In the genomic region with DNA sequence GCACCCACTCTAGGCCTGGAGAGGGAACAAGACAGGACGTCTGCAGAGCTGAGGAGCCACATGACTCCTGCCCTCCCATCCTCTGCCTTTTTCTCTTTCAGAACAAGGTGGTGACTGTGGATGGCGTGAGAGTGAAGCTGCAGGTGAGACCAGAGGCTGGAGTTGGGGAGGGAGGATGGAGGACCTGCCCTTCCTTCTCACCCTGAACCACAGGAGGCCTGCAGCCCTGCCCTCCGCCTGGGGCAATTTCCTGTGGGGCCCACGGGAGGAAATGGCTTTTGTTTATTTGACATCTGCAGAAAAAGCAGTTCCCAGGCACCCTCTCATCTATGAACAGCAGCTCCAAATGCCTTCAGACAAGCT, we compare ENCODE assay signal across 8 cellular contexts. TPM values are rescaled to one million over a fixed set of nuclear protein-coding genes. Genes with fewer than 3 reads are reported as not detected.
A peak's percentile ranks its signal among the peaks of the same experiment; 100 is the strongest.
DNase-seq lines count a peak whose midpoint lies in the region; ATAC-seq and TF ChIP-seq lines count a peak whose summit lies in the region.

No MANE protein-coding gene starts in this region.

- no peaks in the 10 kb centered on the region for H3K36me3 ChIP-seq in RWPE2 (ENCODE audit: low read depth)

- H3K27ac ChIP-seq in RWPE2 (ENCODE audit: poor library complexity, severe bottlenecking): no peak overlapping the region

- intact Hi-C loops in posterior vena cava (cut with DNase I): loop anchor here in 1 of 2 donors (5.0 kb wide), 1 partner anchor 120 kb away; no protein-coding TSS in a partner anchor

- no peaks in the 10 kb centered on the region for H3K4me1 ChIP-seq in RWPE2 (ENCODE audit: insufficient read depth, poor library complexity, severe bottlenecking)

- DNase-seq in DMS153 (lab: John Stamatoyannopoulos, UW) (peak; percentile 30), RWPE2 (ENCODE audit: low spot score) (peak; percentile 53), germinal center (ENCODE audit: low spot score) (peak; percentile 54), 8988T (no peak), epidermal melanocyte (ENCODE audit: insufficient read length, low spot score) (no peak), posterior vena cava (ENCODE audit: low spot score) (no peak)

- ATAC-seq in GM21529 (IDR thresholded peaks at IDR 0.05; ENCODE audit: unreplicated experiment) (peak; percentile 46), RWPE2 (ENCODE audit: low read depth) (no peak; the same call in 2 of the 3 replicates), HG02970 (IDR thresholded peaks at IDR 0.05; ENCODE audit: low FRiP score, unreplicated experiment) (no peak)

- no peak overlapping the region for H3K4me3 ChIP-seq in RWPE2 (ENCODE audit: severe bottlenecking)

- no peaks in the 10 kb centered on the region for H3K9me3 ChIP-seq in RWPE2 (ENCODE audit: severe bottlenecking)

- peaks cover 21% of the 10 kb centered on the region for H3K27me3 ChIP-seq in RWPE2 (ENCODE audit: insufficient read depth, poor library complexity, severe bottlenecking)

- no peak for TF ChIP-seq CTCF in RWPE2 (IDR thresholded peaks at IDR 0.05; ENCODE audit: poor library complexity, severe bottlenecking)

RNA-seq across cellular contexts. Expression of gene RAB37, which starts 5.1 kb away (rescaled TPM):
- total RNA-seq in posterior vena cava: 1 to 10 TPM; 1.1 to 1.6 TPM

RNA-seq across cellular contexts. Expression of gene NHERF1, which starts 6.3 kb away (rescaled TPM):
- total RNA-seq in posterior vena cava: 10 to 100 TPM in 1 of 2 donors, 1 to 10 TPM in 1; 7.0 to 11.5 TPM

RNA-seq across cellular contexts. Expression of gene CD300LF, which starts 29.4 kb away (rescaled TPM):
- 1 to 10 TPM in 1 of 2 donors, under 1 TPM in 1; 0.48 to 3.1 TPM for total RNA-seq in posterior vena cava

RNA-seq across cellular contexts. Expression of gene NAT9, which starts 34.0 kb away (rescaled TPM):
- total RNA-seq in posterior vena cava: 10 to 100 TPM; 26.8 to 31.7 TPM

Comparison
In these comparisons a context has a peak if more than half of its experiments do, and no peak if none do; other contexts are left out.
1. DNase-seq: peak in DMS153 (single experiment), RWPE2 (single experiment) and germinal center (single experiment); none in 8988T (single experiment), epidermal melanocyte (single experiment) and posterior vena cava (single experiment).